25 cellular contexts compared by ENCODE assay signal in the genomic region with DNA sequence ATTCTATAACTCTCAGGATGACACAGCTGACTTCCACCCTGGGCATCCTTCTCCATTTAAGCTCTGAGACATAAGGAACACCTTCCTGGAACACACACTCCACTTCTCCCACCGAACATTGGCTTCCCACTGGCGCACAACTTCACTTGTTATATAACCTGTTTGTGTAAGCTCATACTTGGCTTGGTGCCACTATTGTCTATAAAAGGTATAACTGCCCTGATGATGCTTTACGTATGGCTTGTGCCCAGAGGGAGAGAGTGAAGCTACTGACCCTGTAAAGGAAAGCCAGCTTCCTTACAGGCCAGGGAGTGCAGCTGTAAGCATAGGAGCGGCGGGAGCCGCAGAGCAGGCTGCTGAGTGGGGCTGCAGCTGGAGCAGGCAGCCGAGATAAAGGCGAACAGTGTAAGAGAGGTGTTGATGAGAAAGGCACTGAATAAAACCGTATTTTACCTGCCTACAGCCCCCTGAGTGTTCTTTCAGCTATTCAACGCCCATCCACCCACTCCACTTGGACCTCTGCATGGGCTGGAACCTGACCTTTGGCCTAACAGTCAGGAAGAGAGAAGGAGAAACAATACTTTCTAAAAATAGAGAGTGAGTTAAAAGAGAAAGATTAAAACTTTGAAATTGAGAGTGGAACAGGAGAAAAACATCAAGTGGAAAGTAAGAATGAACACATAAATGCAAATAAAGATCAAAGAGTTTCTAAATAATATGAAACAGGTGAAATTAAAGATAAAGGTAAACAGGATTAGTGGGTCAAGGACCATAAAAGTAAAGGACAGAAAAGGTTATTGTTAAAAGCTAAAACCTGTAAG.
DNase-seq lines count a peak whose midpoint lies in the region; ATAC-seq and TF ChIP-seq lines count a peak whose summit lies in the region.
"Had no signal": no experiment of that assay in that cellular context is flagged by ENCODE, and none has a peak within 500 bp of the region (broad histone marks: within the 10 kb centered on the region; RNA-seq: fewer than 3 reads in every experiment).

No MANE protein-coding gene starts in this region.

- H3K27me3 ChIP-seq in cardiac muscle cell (no peaks in the 10 kb centered on the region), right atrium auricular region (no peaks in the 10 kb centered on the region), WERI-Rb-1 (ENCODE audit: insufficient read depth, low read depth, severe bottlenecking) (no peaks in the 10 kb centered on the region)
- H3K27me3 ChIP-seq: SJSA1 had no signal

- H3K4me3 ChIP-seq in cardiac muscle cell = no peak overlapping the region
- no peak overlapping the region for H3K4me3 ChIP-seq in right atrium auricular region
- H3K4me3 ChIP-seq in epithelial cell of esophagus (ENCODE audit: low read length) = no peak overlapping the region
- H3K4me3 ChIP-seq in WERI-Rb-1 (ENCODE audit: low read depth, low read length) = no peak overlapping the region
- H3K4me3 ChIP-seq: SJSA1 had no signal

- H3K36me3 ChIP-seq in cardiac muscle cell (no peaks in the 10 kb centered on the region), right atrium auricular region (no peaks in the 10 kb centered on the region), WERI-Rb-1 (no peaks in the 10 kb centered on the region)
- H3K36me3 ChIP-seq: SJSA1 had no signal

- peak overlapping the region; percentile 88 for H3K27ac ChIP-seq in cardiac muscle cell
- no peak overlapping the region for H3K27ac ChIP-seq in right atrium auricular region
- H3K27ac ChIP-seq in WERI-Rb-1 = no peak overlapping the region
- H3K27ac ChIP-seq: C4-2B, SJSA1 had no signal

- DNase-seq in cardiac muscle cell (ENCODE audit: low read depth in 1 of 2, low spot score in 1 of 2) (peak in 1 of 2 donors; percentile 84), right atrium auricular region (ENCODE audit: low spot score) (no peak), NCI-H748 (lab: John Stamatoyannopoulos, UW; ENCODE audit: unreplicated experiment) (peak; percentile 89), epithelial cell of esophagus (ENCODE audit: low read depth) (peak; percentile 29), WERI-Rb-1 (no peak), GF-D8 (lab: John Stamatoyannopoulos, UW) (no peak)
- DNase-seq in activated CD4-positive, alpha-beta T cell treated with anti-CD3 and anti-CD28 coated beads, Interleukin-2, amount 50 U/mL, for 1 hour = no peak
- DNase-seq: ACHN; activated CD4-positive, alpha-beta memory T cell treated with anti-CD3 and anti-CD28 coated beads for 36 hours; activated naive CD4-positive, alpha-beta T cell; activated T-cell treated with anti-CD3 and anti-CD28 coated beads for 4 hours; amniotic stem cell; caudate nucleus; DMS79 treated with DMSO at 0.1 percent for 48 hours; effector memory CD4-positive, alpha-beta T cell; glutamatergic neuron; KG1; left cardiac atrium; natural killer cell; NCI-H2029; NCI-H526 treated with DMSO at 0.1 percent for 48 hours; T-helper 17 cell had no signal

- H3K9me3 ChIP-seq in cardiac muscle cell (ENCODE audit: low read depth) = no peaks in the 10 kb centered on the region
- no peaks in the 10 kb centered on the region for H3K9me3 ChIP-seq in right atrium auricular region
- H3K9me3 ChIP-seq in WERI-Rb-1 (ENCODE audit: severe bottlenecking) = no peaks in the 10 kb centered on the region
- H3K9me3 ChIP-seq: SJSA1 had no signal

- peaks cover 55% of the 10 kb centered on the region for H3K4me1 ChIP-seq in cardiac muscle cell (ENCODE audit: low read depth)
- H3K4me1 ChIP-seq in right atrium auricular region = no peaks in the 10 kb centered on the region
- H3K4me1 ChIP-seq: SJSA1 had no signal

- TF ChIP-seq CTCF in cardiac muscle cell (IDR thresholded peaks at IDR 0.05; ENCODE audit: low read depth, low read length) = no peak
- TF ChIP-seq CTCF in right atrium auricular region (IDR thresholded peaks at IDR 0.05) = no peak
- TF ChIP-seq CTCF in epithelial cell of esophagus (IDR thresholded peaks at IDR 0.05; ENCODE audit: insufficient read depth, low read depth, low read length, missing control alignments) = no peak
- TF ChIP-seq CTCF in WERI-Rb-1 (IDR thresholded peaks at IDR 0.05; ENCODE audit: low read depth, low read length) = no peak

- no peak for ATAC-seq in HG02852 (IDR thresholded peaks at IDR 0.05; ENCODE audit: unreplicated experiment)
- ATAC-seq: left cardiac atrium, natural killer cell, T-helper 17 cell had no signal

Comparison
In these comparisons a context has a peak if more than half of its experiments do, and no peak if none do; other contexts are left out.
1. DNase-seq: peak in NCI-H748 (single experiment) and epithelial cell of esophagus (single experiment); none in right atrium auricular region (single experiment), WERI-Rb-1 (single experiment), activated CD4-positive, alpha-beta T cell treated with anti-CD3 and anti-CD28 coated beads, Interleukin-2, amount 50 U/mL, for 1 hour (single experiment) and GF-D8 (single experiment).